ENCODE assay signal across 34 cellular contexts in the genomic region with DNA sequence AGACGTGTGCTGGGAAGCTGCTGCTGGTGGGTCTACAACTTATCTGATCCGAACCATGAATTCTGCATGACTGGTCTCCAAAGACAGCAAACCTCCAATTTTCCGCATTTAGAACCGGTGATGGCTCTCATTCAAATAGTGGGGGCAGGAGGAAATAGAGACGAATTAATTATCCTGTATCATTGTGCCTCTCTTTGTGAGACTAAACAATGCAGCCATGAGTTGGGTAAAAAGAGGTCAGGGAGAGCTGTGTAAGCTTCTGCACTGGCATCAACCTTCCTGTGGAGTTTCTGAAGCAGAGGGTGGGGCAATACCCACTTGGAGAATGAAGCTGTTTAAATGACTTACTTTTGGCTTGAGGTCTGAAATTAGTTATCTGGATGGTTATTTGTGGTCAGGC.
"Had no signal": no experiment of that assay in that cellular context is flagged by ENCODE, and none has a peak within 500 bp of the region (broad histone marks: within the 10 kb centered on the region; RNA-seq: fewer than 3 reads in every experiment).

No MANE protein-coding gene starts in this region.

- H3K9me3 Mint-ChIP-seq: activated CD8-positive, alpha-beta T cell treated with anti-CD3 and anti-CD28 coated beads for 36 hours; activated naive CD4-positive, alpha-beta T cell treated with anti-CD3 and anti-CD28 coated beads for 36 hours; activated naive CD4-positive, alpha-beta T cell treated with anti-CD3 and anti-CD28 coated beads, Interleukin-2, amount 50 U/mL, for 24 hours; activated naive CD8-positive, alpha-beta T cell treated with anti-CD3 and anti-CD28 coated beads for 36 hours; activated naive CD8-positive, alpha-beta T cell treated with anti-CD3 and anti-CD28 coated beads, Interleukin-2, amount 50 U/mL, for 24 hours; activated T-cell treated with anti-CD3 and anti-CD28 coated beads, Interleukin-2, amount 50 U/mL, for 4 hours; activated T-helper 17 cell treated with anti-CD3 and anti-CD28 coated beads, Interleukin-2, amount 50 U/mL, for 72 hours; T-helper 2 cell treated with Interferon-gamma antibody and Interleukin-4, amounts not matched to agents 5 μg/mL and 100 μg/mL, for 36 hours had no signal

- H3K4me1 Mint-ChIP-seq: activated naive CD8-positive, alpha-beta T cell treated with anti-CD3 and anti-CD28 coated beads for 36 hours; activated naive CD8-positive, alpha-beta T cell treated with anti-CD3 and anti-CD28 coated beads, Interleukin-2, amount 50 U/mL, for 24 hours; activated T-helper 17 cell treated with anti-CD3 and anti-CD28 coated beads, Interleukin-2, amount 50 U/mL, for 72 hours; T-helper 17 cell had no signal

- H3K27me3 Mint-ChIP-seq: activated B cell treated with CpG ODN at 0.5 μM for 24 hours; activated CD8-positive, alpha-beta T cell treated with anti-CD3 and anti-CD28 coated beads for 36 hours; activated naive CD4-positive, alpha-beta T cell treated with anti-CD3 and anti-CD28 coated beads, Interleukin-2, amount 50 U/mL, for 24 hours; activated naive CD8-positive, alpha-beta T cell treated with anti-CD3 and anti-CD28 coated beads for 36 hours had no signal

- H3K4me3 Mint-ChIP-seq: activated B cell treated with CpG ODN at 0.5 μM for 24 hours; activated CD8-positive, alpha-beta T cell treated with anti-CD3 and anti-CD28 coated beads for 36 hours; activated naive CD4-positive, alpha-beta T cell treated with anti-CD3 and anti-CD28 coated beads for 36 hours; activated naive CD4-positive, alpha-beta T cell treated with anti-CD3 and anti-CD28 coated beads, Interleukin-2, amount 50 U/mL, for 24 hours; activated naive CD8-positive, alpha-beta T cell treated with anti-CD3 and anti-CD28 coated beads for 36 hours; activated naive CD8-positive, alpha-beta T cell treated with anti-CD3 and anti-CD28 coated beads, Interleukin-2, amount 50 U/mL, for 24 hours; activated T-cell treated with anti-CD3 and anti-CD28 coated beads, Interleukin-2, amount 50 U/mL, for 4 hours; activated T-helper 17 cell treated with anti-CD3 and anti-CD28 coated beads, Interleukin-2, amount 50 U/mL, for 72 hours; effector memory CD8-positive, alpha-beta T cell; T-helper 17 cell; T-helper 2 cell treated with Interferon-gamma antibody and Interleukin-4, amounts not matched to agents 5 μg/mL and 100 μg/mL, for 36 hours had no signal

- DNase-seq: activated B cell treated with CpG ODN at 0.5 μM for 24 hours; activated CD4-positive, alpha-beta T cell treated with anti-CD3 and anti-CD28 coated beads for 48 hours; activated CD4-positive, alpha-beta T cell treated with anti-CD3 and anti-CD28 coated beads, Interleukin-2, amount 50 U/mL, for 1 hour; activated CD4-positive, alpha-beta T cell treated with anti-CD3 and anti-CD28 coated beads, Interleukin-2, amount 50 U/mL, for 48 hours; activated CD8-positive, alpha-beta memory T cell treated with anti-CD3 and anti-CD28 coated beads for 24 hours; activated CD8-positive, alpha-beta T cell treated with anti-CD3 and anti-CD28 coated beads for 36 hours; activated effector memory CD4-positive, alpha-beta T cell treated with Interleukin-2 at 50 U/mL for 16 hours; activated naive CD4-positive, alpha-beta T cell treated with anti-CD3 and anti-CD28 coated beads for 36 hours; activated naive CD8-positive, alpha-beta T cell treated with anti-CD3 and anti-CD28 coated beads for 36 hours; activated naive CD8-positive, alpha-beta T cell treated with anti-CD3 and anti-CD28 coated beads, Interleukin-2, amount 50 U/mL, for 24 hours; activated T-cell treated with anti-CD3 and anti-CD28 coated beads, Interleukin-2, amount 50 U/mL, for 4 hours; adrenal gland; amygdala; aorta; body of pancreas; central memory CD4-positive, alpha-beta T cell; cerebellar nuclear complex; dermis blood vessel endothelial cell; effector CD4-positive, alpha-beta T cell; effector memory CD8-positive, alpha-beta T cell; erythroblast; foreskin keratinocyte; gastrocnemius medialis; glutamatergic neuron; heart left ventricle; T-helper 1 cell; T-helper 17 cell; T1000; WERI-Rb-1 had no signal

- H3K36me3 Mint-ChIP-seq: activated naive CD4-positive, alpha-beta T cell treated with anti-CD3 and anti-CD28 coated beads, Interleukin-2, amount 50 U/mL, for 24 hours; activated naive CD8-positive, alpha-beta T cell treated with anti-CD3 and anti-CD28 coated beads for 36 hours had no signal

- H3K27ac ChIP-seq: adrenal gland, body of pancreas, coronary artery, esophagus muscularis mucosa, foreskin keratinocyte, gastrocnemius medialis, heart left ventricle, WERI-Rb-1 had no signal

- H3K27ac Mint-ChIP-seq: activated B cell treated with CpG ODN at 0.5 μM for 24 hours; activated CD8-positive, alpha-beta T cell treated with anti-CD3 and anti-CD28 coated beads for 36 hours; activated naive CD4-positive, alpha-beta T cell treated with anti-CD3 and anti-CD28 coated beads for 36 hours; activated naive CD4-positive, alpha-beta T cell treated with anti-CD3 and anti-CD28 coated beads, Interleukin-2, amount 50 U/mL, for 24 hours; activated naive CD8-positive, alpha-beta T cell treated with anti-CD3 and anti-CD28 coated beads for 36 hours; activated naive CD8-positive, alpha-beta T cell treated with anti-CD3 and anti-CD28 coated beads, Interleukin-2, amount 50 U/mL, for 24 hours; activated T-helper 17 cell treated with anti-CD3 and anti-CD28 coated beads, Interleukin-2, amount 50 U/mL, for 72 hours; effector memory CD8-positive, alpha-beta T cell; T-helper 17 cell; T-helper 2 cell treated with Interferon-gamma antibody and Interleukin-4, amounts not matched to agents 5 μg/mL and 100 μg/mL, for 36 hours had no signal
